13 cellular contexts compared by ENCODE assay signal in the genomic region with DNA sequence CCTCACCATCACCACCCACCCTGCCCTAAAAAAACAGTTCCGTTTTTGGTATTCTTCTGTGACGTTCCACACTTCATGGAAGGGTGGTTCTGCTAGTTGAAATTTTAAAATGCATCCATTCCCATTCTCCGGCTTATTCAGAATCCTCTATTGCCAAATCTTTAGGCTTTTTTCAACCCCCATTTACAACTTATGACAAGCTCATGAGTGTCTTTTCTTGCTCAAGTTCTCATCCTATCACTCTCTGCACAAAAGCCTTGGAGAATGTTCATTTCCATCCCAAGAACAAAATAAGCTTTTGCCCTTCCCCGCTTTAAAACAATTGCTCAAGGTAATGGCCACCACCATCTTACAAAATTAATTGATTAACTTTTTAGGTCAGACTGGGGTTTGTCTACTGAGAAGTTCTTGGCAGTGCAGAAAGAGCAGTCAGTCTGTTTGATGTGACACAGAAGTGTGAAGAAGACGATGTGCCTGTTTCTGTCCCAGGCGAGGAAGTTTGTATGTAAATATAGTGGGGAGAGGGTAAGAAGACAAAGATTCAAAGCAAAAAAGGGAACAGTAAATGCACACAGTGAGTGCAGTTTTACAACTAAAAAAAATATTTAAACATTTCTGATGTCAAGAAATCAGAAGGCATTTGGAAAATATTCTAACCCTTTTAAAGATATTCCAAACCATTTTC.
A peak's percentile ranks its signal among the peaks of the same experiment; 100 is the strongest.
DNase-seq lines count a peak whose midpoint lies in the region; ATAC-seq and TF ChIP-seq lines count a peak whose summit lies in the region.
"Had no signal": no experiment of that assay in that cellular context is flagged by ENCODE, and none has a peak within 500 bp of the region (broad histone marks: within the 10 kb centered on the region; RNA-seq: fewer than 3 reads in every experiment).

No MANE protein-coding gene starts in this region.

- 49 to 57% methylated on average over 6 of the region's 6 CpGs for WGBS in lower leg skin, 2 donors

- no peak for TF ChIP-seq POLR2A in lower leg skin (IDR thresholded peaks at IDR 0.05)

- no peaks in the 10 kb centered on the region for H3K27me3 ChIP-seq in BLaER1 treated with 17β-estradiol and CSF1 and Interleukin-3, amounts not matched to agents 10 nM and 100 nM

- intact Hi-C loops in lower leg skin (cut with DNase I; ENCODE audit: low total_unique reads) = no loop called here

- peaks cover 0 to 34% (median 14%) of the 10 kb centered on the region in 10 experiments; a peak in 16 of 20 replicates for H3K4me1 ChIP-seq in BLaER1 treated with 17β-estradiol and CSF1 and Interleukin-3, amounts not matched to agents 10 nM and 100 nM

- H3K9me3 ChIP-seq in BLaER1 treated with 17β-estradiol and CSF1 and Interleukin-3, amounts not matched to agents 10 nM and 100 nM (replicated peaks in 1 of 11) = peaks cover 0 to 13% (median 9%) of the 10 kb centered on the region in 11 experiments; a peak in 14 of 22 replicates

- peak; percentile 32 for DNase-seq in NAMALWA (ENCODE audit: low spot score)
- DNase-seq in DMS79 treated with DMSO at 0.1 percent for 48 hours (lab: John Stamatoyannopoulos, UW) = no peak
- DNase-seq in mesenteric fat pad (ENCODE audit: low spot score) = no peak
- no peak for DNase-seq in lower leg skin (ENCODE audit: low spot score in 2 of 2)
- DNase-seq: activated naive CD8-positive, alpha-beta T cell treated with anti-CD3 and anti-CD28 coated beads for 36 hours; kidney; NCI-H2081; OCI-M1 had no signal

- TF ChIP-seq CTCF in lower leg skin (IDR thresholded peaks at IDR 0.05) = no peak

- H3K4me2 ChIP-seq in BLaER1 treated with 17β-estradiol and CSF1 and Interleukin-3, amounts not matched to agents 10 nM and 100 nM = peak overlapping the region in 9 of 11 experiments; percentile 7 to 62 (median 50); a peak in 17 of 22 replicates

- H3K27ac ChIP-seq in BLaER1 treated with 17β-estradiol and CSF1 and Interleukin-3, amounts not matched to agents 10 nM and 100 nM = no peak overlapping the region
- H3K27ac ChIP-seq: skin epidermis had no signal

- H4K20me1 ChIP-seq in BLaER1 treated with 17β-estradiol and CSF1 and Interleukin-3, amounts not matched to agents 10 nM and 100 nM = no peaks in the 10 kb centered on the region

- ATAC-seq in GM19328 (IDR thresholded peaks at IDR 0.05; ENCODE audit: unreplicated experiment) (peak; percentile 65), HG02759 (IDR thresholded peaks at IDR 0.05; ENCODE audit: unreplicated experiment) (peak; percentile 51), HG03135 (IDR thresholded peaks at IDR 0.05; ENCODE audit: unreplicated experiment) (no peak)

- no peak overlapping the region for H3K9ac ChIP-seq in BLaER1 treated with 17β-estradiol and CSF1 and Interleukin-3, amounts not matched to agents 10 nM and 100 nM

- peaks cover 0 to 14% (median 0%) of the 10 kb centered on the region in 11 experiments; a peak in 5 of 22 replicates for H3K36me3 ChIP-seq in BLaER1 treated with 17β-estradiol and CSF1 and Interleukin-3, amounts not matched to agents 10 nM and 100 nM

- no peak overlapping the region for H3K4me3 ChIP-seq in BLaER1 treated with 17β-estradiol and CSF1 and Interleukin-3, amounts not matched to agents 10 nM and 100 nM
- no peak overlapping the region for H3K4me3 ChIP-seq in lower leg skin (ENCODE audit: low read depth, poor library complexity, severe bottlenecking)
- H3K4me3 ChIP-seq: skin epidermis had no signal
